ENCODE assay signal across 8 cellular contexts in genomic region chr7:65477326-65477725, GRCh38.
DNase-seq lines count a peak whose midpoint lies in the region; ATAC-seq lines count a peak whose summit lies in the region.

No MANE protein-coding gene starts in this region.

- DNase-seq in COLO829 (ENCODE audit: low spot score), result peak; percentile 47
- DNase-seq in HuH-7.5 (ENCODE audit: low spot score), result peak; percentile 33
- peak; percentile 32 for DNase-seq in SK-N-DZ (ENCODE audit: low spot score)
- DNase-seq in iPS-NIHi7 (ENCODE audit: extremely low spot score), result peak; percentile 92
- no peak for DNase-seq in caudate nucleus (lab: John Stamatoyannopoulos, UW)
- DNase-seq in T-helper 9 cell, result no peak

- no peak overlapping the region for H3K27ac ChIP-seq in caudate nucleus (ENCODE audit: low read depth, low read length)

- no peak for ATAC-seq in HG02840 (IDR thresholded peaks at IDR 0.05; ENCODE audit: low FRiP score, unreplicated experiment)
- no peak for ATAC-seq in HG02678 (IDR thresholded peaks at IDR 0.05; ENCODE audit: unreplicated experiment)

Comparison
In these comparisons a context has a peak if more than half of its experiments do, and no peak if none do; other contexts are left out.
1. DNase-seq: peak in COLO829 (single experiment), HuH-7.5 (single experiment), SK-N-DZ (single experiment) and iPS-NIHi7 (single experiment); none in caudate nucleus (0 of 61) and T-helper 9 cell (single experiment).